Comparison of ENCODE assay signal across 14 cellular contexts in genomic region chr11:120236169-120237107, GRCh38. TPM values are rescaled to one million over a fixed set of nuclear protein-coding genes. Genes with fewer than 3 reads are reported as not detected.
A peak's percentile ranks its signal among the peaks of the same experiment; 100 is the strongest.
DNase-seq lines count a peak whose midpoint lies in the region; ATAC-seq and TF ChIP-seq lines count a peak whose summit lies in the region.
"Had no signal": no experiment of that assay in that cellular context is flagged by ENCODE, and none has a peak within 500 bp of the region (broad histone marks: within the 10 kb centered on the region; RNA-seq: fewer than 3 reads in every experiment).

No MANE protein-coding gene starts in this region.

- peak; percentile 53 for DNase-seq in DMS 273 treated with DMSO at 0.1 percent for 48 hours (lab: John Stamatoyannopoulos, UW)
- peak; percentile 68 for DNase-seq in HFFc6
- peak; percentile 32 for DNase-seq in SK-MEL-5 (ENCODE audit: low read depth, low spot score)
- DNase-seq in foreskin keratinocyte: peak; percentile 79 to 91
- no peak for DNase-seq in activated CD4-positive, CD25-positive, alpha-beta regulatory T cell (lab: John Stamatoyannopoulos, UW)
- DNase-seq in left cardiac atrium: no peak
- DNase-seq in GM19238 (ENCODE audit: insufficient read length, low spot score): no peak
- DNase-seq: left lung; NCI-H748 treated with DMSO at 0.1 percent for 48 hours; stimulated activated CD4-positive, alpha-beta T cell treated with anti-CD3 and anti-CD28 coated beads, Interleukin-2, amount 100 ng/mL, for 24 hours; T1000 had no signal

- peak overlapping the region; percentile 81 for H3K27ac Mint-ChIP-seq in HFFc6
- H3K27ac Mint-ChIP-seq: CD14-positive monocyte had no signal

- ATAC-seq in foreskin keratinocyte (peak; percentile 68), GM19035 (IDR thresholded peaks at IDR 0.05; ENCODE audit: unreplicated experiment) (no peak), left cardiac atrium (no peak)
- ATAC-seq: left lung had no signal

- peaks cover 43% of the 10 kb centered on the region for H3K27me3 ChIP-seq in foreskin keratinocyte

- no peaks in the 10 kb centered on the region for H3K9me3 Mint-ChIP-seq in HFFc6

- peaks cover 40% of the 10 kb centered on the region for H3K27me3 Mint-ChIP-seq in HFFc6 (ENCODE audit: insufficient read depth)

- no peak overlapping the region for H3K4me3 Mint-ChIP-seq in HFFc6

- H3K27ac ChIP-seq in foreskin keratinocyte: peak overlapping the region; percentile 46
- H3K27ac ChIP-seq: left lung had no signal

- in situ Hi-C loops in SK-MEL-5 (cut with HindIII; ENCODE audit: low pct_unique_long_range_greater_than_20kb, low sequenced_read_pairs): no loop called here

- H3K4me1 Mint-ChIP-seq in HFFc6 (ENCODE audit: low read depth): peaks cover 8% of the 10 kb centered on the region; the same call in 1 of the 2 replicates
- H3K4me1 Mint-ChIP-seq: CD14-positive monocyte had no signal

- no peak for TF ChIP-seq CTCF in HFFc6 (IDR thresholded peaks at IDR 0.05)
- no peak for TF ChIP-seq CTCF in foreskin keratinocyte (conservative IDR thresholded peaks at IDR 0.05)

- peaks cover 14% of the 10 kb centered on the region for H3K4me1 ChIP-seq in foreskin keratinocyte
- H3K4me1 ChIP-seq: left lung had no signal

- H3K36me3 Mint-ChIP-seq in HFFc6 (ENCODE audit: low read depth): no peaks in the 10 kb centered on the region

- intact Hi-C loops in left cardiac atrium (cut with DNase I): no loop called here

RNA-seq across cellular contexts. Expression of gene POU2F3, which starts 3.5 kb away (rescaled TPM):
- total RNA-seq in HFFc6 (2021; fragmentation: NEBNext Ultra II Directional; extraction: Animal tissue kit (Norgen Biotek cat#: 25700)): not detected
- not detected in 2 replicates for total RNA-seq in SK-MEL-5 (2014; rRNA removed; shearing (Covaris generic))
- not detected in 2 replicates for polyA plus RNA-seq in SK-MEL-5 (2015; cell fraction: cytosol; rRNA removed)
- not detected in 2 replicates for polyA plus RNA-seq in SK-MEL-5 (2015; cell fraction: nucleus; rRNA removed)
- total RNA-seq in foreskin keratinocyte (0.21 and 0.58 TPM in 2 replicates), left cardiac atrium (not detected)
- polyA plus RNA-seq in foreskin keratinocyte: 0.17 and 0.27 TPM in 2 replicates
- total RNA-seq: fibroblast of lung had no signal
- polyA plus RNA-seq: fibroblast of lung had no signal

RNA-seq across cellular contexts. Expression of gene OAF, which starts 25.6 kb away (rescaled TPM):
- total RNA-seq in HFFc6 (2021; fragmentation: NEBNext Ultra II Directional; extraction: Animal tissue kit (Norgen Biotek cat#: 25700)): 100 to 1,000 TPM; 111 to 143 (median 123) TPM
- 73.3 and 82.5 TPM in 2 replicates for total RNA-seq in SK-MEL-5 (2014; rRNA removed; shearing (Covaris generic))
- 140 and 157 TPM in 2 replicates for polyA plus RNA-seq in SK-MEL-5 (2015; cell fraction: cytosol; rRNA removed)
- 26.8 and 28.0 TPM in 2 replicates for polyA plus RNA-seq in SK-MEL-5 (2015; cell fraction: nucleus; rRNA removed)
- total RNA-seq in foreskin keratinocyte: 17.3 and 20.0 TPM in 2 replicates
- 23.0 and 24.2 TPM in 2 replicates for polyA plus RNA-seq in foreskin keratinocyte
- 10 to 100 TPM; 32.9 to 59.6 TPM for total RNA-seq in left cardiac atrium

Comparison
In these comparisons a context has a peak if more than half of its experiments do, and no peak if none do; other contexts are left out.
1. DNase-seq: peak in DMS 273 treated with DMSO at 0.1 percent for 48 hours (single experiment), HFFc6 (single experiment), SK-MEL-5 (single experiment) and foreskin keratinocyte (2 of 2); none in activated CD4-positive, CD25-positive, alpha-beta regulatory T cell (0 of 4), left cardiac atrium (single experiment) and GM19238 (single experiment).